In the genomic region with DNA sequence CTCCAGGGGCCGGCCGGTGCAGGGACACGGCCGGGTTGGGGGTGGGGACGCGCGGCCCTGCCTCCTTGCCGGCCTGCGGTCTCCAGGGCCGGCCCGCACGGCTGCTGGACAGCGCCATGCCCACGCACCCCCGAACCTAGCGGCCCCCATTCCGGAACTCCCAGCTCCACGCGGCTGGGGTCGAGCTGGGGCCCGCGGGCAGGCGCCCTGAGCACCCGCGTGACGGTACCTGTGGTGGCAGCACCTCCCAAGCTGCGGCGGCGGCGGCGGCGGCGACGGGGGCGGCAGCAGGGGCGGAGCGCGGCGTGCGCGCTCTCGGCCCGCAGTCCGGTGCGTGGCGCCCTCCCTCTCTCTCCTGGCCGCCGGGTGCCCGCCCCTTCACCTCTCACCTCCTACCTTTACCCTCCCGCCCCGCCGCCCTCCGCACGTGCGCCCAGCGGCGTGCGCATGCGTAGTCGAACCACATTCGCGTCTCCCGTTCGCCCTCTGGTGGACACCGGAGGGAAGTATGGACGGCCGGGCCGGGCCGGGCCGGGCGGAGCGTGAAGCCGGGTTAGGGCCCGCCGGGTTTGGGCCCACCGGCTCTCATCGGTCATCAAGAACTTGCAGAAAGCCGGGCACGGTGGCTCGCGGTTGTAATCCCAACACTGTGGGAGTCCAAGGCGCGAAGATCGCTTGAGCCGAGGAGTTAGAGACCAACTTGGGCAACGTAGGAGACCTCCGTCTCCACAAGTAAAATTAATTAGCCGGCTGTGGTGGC, we compare ENCODE assay signal across 9 cellular contexts. TPM values are rescaled to one million over a fixed set of nuclear protein-coding genes. Genes with fewer than 3 reads are reported as not detected.
DNase-seq lines count a peak whose midpoint lies in the region; ATAC-seq, FAIRE-seq and TF ChIP-seq lines count a peak whose summit lies in the region.
"Had no signal": no experiment of that assay in that cellular context is flagged by ENCODE, and none has a peak within 500 bp of the region (broad histone marks: within the 10 kb centered on the region; RNA-seq: fewer than 3 reads in every experiment).

Gene SCAP (minus strand): TSS at position 372 of the 760 bp plus-strand sequence. CDS start 32,948 bp downstream, outside the sequence.

- FAIRE-seq in bronchial epithelial cell (lab: Jason Lieb, UNC) = no peak
- FAIRE-seq: colon had no signal

- H3K27me3 ChIP-seq in bronchial epithelial cell (ENCODE audit: control insufficient read depth, insufficient read depth, low read length) = no peaks in the 10 kb centered on the region

- peak; percentile 79 for ATAC-seq in GM18870 (IDR thresholded peaks at IDR 0.05; ENCODE audit: unreplicated experiment)
- peak; percentile 87 for ATAC-seq in HG03108 (IDR thresholded peaks at IDR 0.05; ENCODE audit: unreplicated experiment)
- ATAC-seq in WTC11 = peak; percentile 91

- DNase-seq in AG08396 (ENCODE audit: low spot score) (peak; percentile 96), NCI-H226 (peak; percentile 65), WTC11 (ENCODE audit: low spot score) (peak; percentile 95), bronchial epithelial cell (ENCODE audit: low read depth) (peak; percentile 61), immature natural killer cell (peak; percentile 95 to 96 (median 95)), smooth muscle cell of the brain vasculature (ENCODE audit: low read depth, low spot score) (peak; percentile 62)

- peaks cover 4% of the 10 kb centered on the region; the same call in 1 of the 2 replicates for H3K9me3 Mint-ChIP-seq in WTC11
- H3K9me3 Mint-ChIP-seq in immature natural killer cell = no peaks in the 10 kb centered on the region

- peak within 1 kb of the TSS; percentile 81 for H3K4me3 ChIP-seq in bronchial epithelial cell (ENCODE audit: low read depth, low read length)

- POLR2A ChIA-PET in WTC11 (lab: Charles Lee) = interaction anchor here (1.0 kb wide), 1 partner anchor 54 kb away, joined by 3 read pairs; no protein-coding TSS in a partner anchor

- H3K27me3 Mint-ChIP-seq in WTC11 (ENCODE audit: low read depth) (no peaks in the 10 kb centered on the region), immature natural killer cell (ENCODE audit: low read depth in 3 of 3) (peaks cover 2 to 14% (median 2%) of the 10 kb centered on the region in 3 donors)

- CTCF ChIA-PET in WTC11 (lab: Charles Lee) = interaction anchor here (0.6 to 2.5 kb wide), 4 partner anchors 30 to 86 kb away, joined by 3 to 18 read pairs (median 4); no protein-coding TSS in a partner anchor

- H3K4me1 Mint-ChIP-seq in WTC11 (peaks cover 39% of the 10 kb centered on the region), immature natural killer cell (peaks cover 36 to 41% of the 10 kb centered on the region in 2 donors)

- TF ChIP-seq CTCF in WTC11 (IDR thresholded peaks at IDR 0.05) = peak; percentile 95
- TF ChIP-seq CTCF in bronchial epithelial cell (IDR thresholded peaks at IDR 0.05; ENCODE audit: insufficient read depth, low read length, severe bottlenecking) = peak; percentile 89

- no peaks in the 10 kb centered on the region for H3K36me3 Mint-ChIP-seq in WTC11
- H3K36me3 Mint-ChIP-seq in immature natural killer cell = no peaks in the 10 kb centered on the region

- H3K36me3 ChIP-seq in bronchial epithelial cell (ENCODE audit: control insufficient read depth, insufficient read depth, low read length) = no peaks in the 10 kb centered on the region

- H3K27ac Mint-ChIP-seq in WTC11 = peak within 1 kb of the TSS; percentile 91
- peak within 1 kb of the TSS; percentile 86 to 96 (median 92) for H3K27ac Mint-ChIP-seq in immature natural killer cell

- H3K4me3 Mint-ChIP-seq in WTC11 = peak within 1 kb of the TSS; percentile 92
- H3K4me3 Mint-ChIP-seq in immature natural killer cell = peak within 1 kb of the TSS; percentile 86 to 97 (median 92)

TF ChIP-seq in WTC11, 78 proteins besides CTCF, POLR2A, EP300 and RAD21 (continues in another document):
- TF ChIP-seq E2F4 (CRISPR knock-in tag; IDR thresholded peaks at IDR 0.05; ENCODE audit: borderline replicate concordance, low read depth) (no peak), SOX15 (CRISPR knock-in tag; IDR thresholded peaks at IDR 0.05) (no peak), FOXP1 (CRISPR knock-in tag; IDR thresholded peaks at IDR 0.05; ENCODE audit: borderline replicate concordance) (peak; percentile 84; the same call in 1 of the 2 replicates), MYBL2 (CRISPR knock-in tag; IDR thresholded peaks at IDR 0.05) (0 out of 2 replicates have a peak, but pooled peaks have one; percentile 21), CREB1 (CRISPR knock-in tag; IDR thresholded peaks at IDR 0.05) (0 out of 2 replicates have a peak, but pooled peaks have one; percentile 16), ETV6 (CRISPR knock-in tag; IDR thresholded peaks at IDR 0.05) (peak; percentile 96), CBFB (CRISPR knock-in tag; IDR thresholded peaks at IDR 0.05; ENCODE audit: low read depth) (no peak), CREM (CRISPR knock-in tag; IDR thresholded peaks at IDR 0.05) (no peak), TEAD4 (CRISPR knock-in tag; IDR thresholded peaks at IDR 0.05) (no peak), SP1 (CRISPR knock-in tag; conservative IDR thresholded peaks at IDR 0.05) (peak; percentile 99), ZNF396 (CRISPR knock-in tag; IDR thresholded peaks at IDR 0.05; ENCODE audit: borderline replicate concordance) (no peak), ELF4 (CRISPR knock-in tag; IDR thresholded peaks at IDR 0.05; ENCODE audit: low read depth) (0 out of 2 replicates have a peak, but pooled peaks have one; percentile 57), USF1 (CRISPR knock-in tag; IDR thresholded peaks at IDR 0.05) (peak; percentile 81)
- TF ChIP-seq, protein P1, sequence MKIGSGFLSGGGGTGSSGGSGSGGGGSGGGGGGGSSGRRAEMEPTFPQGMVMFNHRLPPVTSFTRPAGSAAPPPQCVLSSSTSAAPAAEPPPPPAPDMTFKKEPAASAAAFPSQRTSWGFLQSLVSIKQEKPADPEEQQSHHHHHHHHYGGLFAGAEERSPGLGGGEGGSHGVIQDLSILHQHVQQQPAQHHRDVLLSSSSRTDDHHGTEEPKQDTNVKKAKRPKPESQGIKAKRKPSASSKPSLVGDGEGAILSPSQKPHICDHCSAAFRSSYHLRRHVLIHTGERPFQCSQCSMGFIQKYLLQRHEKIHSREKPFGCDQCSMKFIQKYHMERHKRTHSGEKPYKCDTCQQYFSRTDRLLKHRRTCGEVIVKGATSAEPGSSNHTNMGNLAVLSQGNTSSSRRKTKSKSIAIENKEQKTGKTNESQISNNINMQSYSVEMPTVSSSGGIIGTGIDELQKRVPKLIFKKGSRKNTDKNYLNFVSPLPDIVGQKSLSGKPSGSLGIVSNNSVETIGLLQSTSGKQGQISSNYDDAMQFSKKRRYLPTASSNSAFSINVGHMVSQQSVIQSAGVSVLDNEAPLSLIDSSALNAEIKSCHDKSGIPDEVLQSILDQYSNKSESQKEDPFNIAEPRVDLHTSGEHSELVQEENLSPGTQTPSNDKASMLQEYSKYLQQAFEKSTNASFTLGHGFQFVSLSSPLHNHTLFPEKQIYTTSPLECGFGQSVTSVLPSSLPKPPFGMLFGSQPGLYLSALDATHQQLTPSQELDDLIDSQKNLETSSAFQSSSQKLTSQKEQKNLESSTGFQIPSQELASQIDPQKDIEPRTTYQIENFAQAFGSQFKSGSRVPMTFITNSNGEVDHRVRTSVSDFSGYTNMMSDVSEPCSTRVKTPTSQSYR (CRISPR knock-in tag; IDR thresholded peaks at IDR 0.05) = peak; percentile 44; the same call in 1 of the 2 replicates

RNA-seq across cellular contexts. Expression of gene SCAP, which starts in this region (rescaled TPM):
- total RNA-seq in WTC11 (2021) = 115 to 117 TPM (median 117 TPM) in 3 replicates
- total RNA-seq in bronchial epithelial cell = 55.0 and 78.6 TPM in 2 replicates
- polyA plus RNA-seq in immature natural killer cell = 10 to 100 TPM; 33.4 to 59.2 (median 38.8) TPM

Comparison
In these comparisons a context has a peak if more than half of its experiments do, and no peak if none do; other contexts are left out.
1. Peak in every context shown above with its lines: DNase-seq, ATAC-seq and H3K4me3 ChIP-seq.